Comparison of ENCODE assay signal across 8 cellular contexts in genomic region chr5:129904102-129904666, GRCh38. TPM values are rescaled to one million over a fixed set of nuclear protein-coding genes. Genes with fewer than 3 reads are reported as not detected.
A peak's percentile ranks its signal among the peaks of the same experiment; 100 is the strongest.
DNase-seq lines count a peak whose midpoint lies in the region; ATAC-seq and TF ChIP-seq lines count a peak whose summit lies in the region.

Gene CHSY3 (plus strand): TSS chr5:129904465.

- BruUV-seq in MCF 10A (replicated peaks; lab: Mats Ljungman, UMichigan): no TSS peak

- TF ChIP-seq CTCF in MCF 10A (IDR thresholded peaks at IDR 0.05; ENCODE audit: unreplicated experiment): no peak

- no peaks in the 10 kb centered on the region for H3K9me3 Mint-ChIP-seq in MCF 10A (ENCODE audit: unreplicated experiment)

- no peak within 1 kb of the TSS for H3K27ac Mint-ChIP-seq in MCF 10A (ENCODE audit: low read depth, unreplicated experiment)

- DNase-seq in COLO829 (ENCODE audit: low spot score) (peak; percentile 6), HK-2 (ENCODE audit: unreplicated experiment) (peak; percentile 76), SJSA1 (ENCODE audit: low read depth in 1 of 2, low spot score in 2 of 2) (peak; percentile 58 to 82), MCF 10A (ENCODE audit: unreplicated experiment) (peak; percentile 93), putamen (ENCODE audit: low spot score) (peak; percentile 87)
- no peak for DNase-seq in effector CD8-positive, alpha-beta T cell (lab: John Stamatoyannopoulos, UW)

- H3K27ac ChIP-seq in SJSA1: no peak within 1 kb of the TSS

- peaks cover 27% of the 10 kb centered on the region for H3K27me3 Mint-ChIP-seq in MCF 10A (ENCODE audit: insufficient read depth, unreplicated experiment)

- H3K4me3 ChIP-seq in SJSA1 (peak within 1 kb of the TSS; percentile 48), iPS-11a (ENCODE audit: low read depth, low read length) (peak within 1 kb of the TSS; percentile 50)

- peak within 1 kb of the TSS; percentile 84 for H3K4me3 Mint-ChIP-seq in MCF 10A (ENCODE audit: unreplicated experiment)

- H3K9me3 ChIP-seq in SJSA1 (replicated peaks): no peaks in the 10 kb centered on the region

- H3K4me1 ChIP-seq in SJSA1 (replicated peaks): peaks cover 18% of the 10 kb centered on the region

- H3K27me3 ChIP-seq in SJSA1 (replicated peaks): peaks cover 56% of the 10 kb centered on the region

- peaks cover 24% of the 10 kb centered on the region for H3K4me1 Mint-ChIP-seq in MCF 10A (ENCODE audit: insufficient read depth, unreplicated experiment)

- H3K36me3 ChIP-seq in SJSA1: 0 out of 2 replicates have a peak, but pooled peaks cover 4% of the 10 kb centered on the region

- CTCF ChIA-PET in MCF 10A (lab: Yijun Ruan, JAX): interaction anchor here (0.6 to 1.3 kb wide), 9 partner anchors 19 to 891 kb away, joined by 3 to 4 read pairs (median 3); no protein-coding TSS in a partner anchor

- intact Hi-C loops in MCF 10A (cut with micrococcal nuclease): loop anchor here (10.0 kb wide), 1 partner anchor 641 kb away; no protein-coding TSS in a partner anchor

- POLR2A ChIA-PET in MCF 10A (lab: Yijun Ruan, JAX): interaction anchor here (0.7 to 1.1 kb wide), 5 partner anchors 40 to 340 kb away, joined by 3 read pairs; no protein-coding TSS in a partner anchor

- H3K36me3 Mint-ChIP-seq in MCF 10A (ENCODE audit: insufficient read depth, unreplicated experiment): no peaks in the 10 kb centered on the region

- peak; percentile 65 for ATAC-seq in GM19467 (IDR thresholded peaks at IDR 0.05; ENCODE audit: unreplicated experiment)

RNA-seq across cellular contexts. Expression of gene CHSY3, which starts in this region (rescaled TPM):
- 0.03 and 0.24 TPM in 2 replicates for total RNA-seq in SJSA1 (2014; rRNA removed; shearing (Covaris generic))
- total RNA-seq in MCF 10A (2022): 0.82 and 1.2 TPM in 2 replicates

Comparison
In these comparisons a context has a peak if more than half of its experiments do, and no peak if none do; other contexts are left out.
1. Peak in DNase-seq and H3K4me3 ChIP-seq in SJSA1; RNA of the gene not detected or under 1 TPM.